In genomic region chr5:108924457-108924961, GRCh38 we compare ENCODE assay signal across 13 cellular contexts.
DNase-seq lines count a peak whose midpoint lies in the region; ATAC-seq and TF ChIP-seq lines count a peak whose summit lies in the region.
"Had no signal": no experiment of that assay in that cellular context is flagged by ENCODE, and none has a peak within 500 bp of the region (broad histone marks: within the 10 kb centered on the region; RNA-seq: fewer than 3 reads in every experiment).

No MANE protein-coding gene starts in this region.

- ATAC-seq in right cardiac atrium (no peak), GM21515 (IDR thresholded peaks at IDR 0.05; ENCODE audit: unreplicated experiment) (no peak), gastroesophageal sphincter (no peak)
- ATAC-seq in activated naive CD8-positive, alpha-beta T cell treated with anti-CD3 and anti-CD28 coated beads, Interleukin-2, amount 50 U/mL, for 24 hours = no peak
- no peak for ATAC-seq in stimulated activated naive CD8-positive, alpha-beta T cell treated with anti-CD3 and anti-CD28 coated beads, Interleukin-15, amount 100 ng/mL, for 72 hours

- H3K27ac ChIP-seq in cardiac muscle cell = peak overlapping the region; percentile 40
- no peak overlapping the region for H3K27ac ChIP-seq in right cardiac atrium (ENCODE audit: low read length)
- H3K27ac ChIP-seq in KOPT-K1 (ENCODE audit: low read depth, low read length, poor library complexity, severe bottlenecking) = peak overlapping the region; percentile 31
- no peak overlapping the region for H3K27ac ChIP-seq in gastroesophageal sphincter
- H3K27ac ChIP-seq: esophagus muscularis mucosa, thoracic aorta had no signal

- no peaks in the 10 kb centered on the region for H3K9me3 ChIP-seq in cardiac muscle cell (ENCODE audit: low read depth)
- no peaks in the 10 kb centered on the region for H3K9me3 ChIP-seq in right cardiac atrium (ENCODE audit: control insufficient read depth, low read length)
- no peaks in the 10 kb centered on the region for H3K9me3 ChIP-seq in KOPT-K1 (ENCODE audit: insufficient read depth, low read length, poor library complexity, severe bottlenecking)
- H3K9me3 ChIP-seq in gastroesophageal sphincter = no peaks in the 10 kb centered on the region
- H3K9me3 ChIP-seq: esophagus muscularis mucosa, thoracic aorta had no signal

- no peak for TF ChIP-seq POLR2A in gastroesophageal sphincter (IDR thresholded peaks at IDR 0.05)

- no peaks in the 10 kb centered on the region for H3K9me3 Mint-ChIP-seq in activated naive CD8-positive, alpha-beta T cell treated with anti-CD3 and anti-CD28 coated beads, Interleukin-2, amount 50 U/mL, for 24 hours
- no peaks in the 10 kb centered on the region for H3K9me3 Mint-ChIP-seq in stimulated activated naive CD8-positive, alpha-beta T cell treated with anti-CD3 and anti-CD28 coated beads, Interleukin-15, amount 100 ng/mL, for 72 hours

- 96% methylated on average over 3 of the region's 3 CpGs for WGBS in right cardiac atrium
- 94 to 95% methylated on average over 3 of the region's 3 CpGs for WGBS in gastroesophageal sphincter (ENCODE audit: low coverage in 1 of 2), 2 donors

- TF ChIP-seq CTCF in cardiac muscle cell (IDR thresholded peaks at IDR 0.05; ENCODE audit: low read depth, low read length) = peak; percentile 16
- TF ChIP-seq CTCF in gastroesophageal sphincter (IDR thresholded peaks at IDR 0.05) = no peak

- H3K4me3 ChIP-seq in cardiac muscle cell = no peak overlapping the region
- H3K4me3 ChIP-seq in right cardiac atrium (ENCODE audit: low read length) = no peak overlapping the region
- H3K4me3 ChIP-seq in gastroesophageal sphincter = no peak overlapping the region
- H3K4me3 ChIP-seq: esophagus muscularis mucosa, thoracic aorta had no signal

- H3K27me3 Mint-ChIP-seq in activated naive CD8-positive, alpha-beta T cell treated with anti-CD3 and anti-CD28 coated beads, Interleukin-2, amount 50 U/mL, for 24 hours = no peaks in the 10 kb centered on the region
- no peaks in the 10 kb centered on the region for H3K27me3 Mint-ChIP-seq in stimulated activated naive CD8-positive, alpha-beta T cell treated with anti-CD3 and anti-CD28 coated beads, Interleukin-15, amount 100 ng/mL, for 72 hours

- no peak overlapping the region for H3K27ac Mint-ChIP-seq in activated naive CD8-positive, alpha-beta T cell treated with anti-CD3 and anti-CD28 coated beads, Interleukin-2, amount 50 U/mL, for 24 hours
- peak overlapping the region in 1 of 2 donors; percentile 14 for H3K27ac Mint-ChIP-seq in stimulated activated naive CD8-positive, alpha-beta T cell treated with anti-CD3 and anti-CD28 coated beads, Interleukin-15, amount 100 ng/mL, for 72 hours

- peak overlapping the region; percentile 8 for H3K4me3 Mint-ChIP-seq in activated naive CD8-positive, alpha-beta T cell treated with anti-CD3 and anti-CD28 coated beads, Interleukin-2, amount 50 U/mL, for 24 hours
- peak overlapping the region; percentile 39 to 56 for H3K4me3 Mint-ChIP-seq in stimulated activated naive CD8-positive, alpha-beta T cell treated with anti-CD3 and anti-CD28 coated beads, Interleukin-15, amount 100 ng/mL, for 72 hours

- H3K36me3 Mint-ChIP-seq in activated naive CD8-positive, alpha-beta T cell treated with anti-CD3 and anti-CD28 coated beads, Interleukin-2, amount 50 U/mL, for 24 hours (ENCODE audit: low read depth) = peaks cover 3% of the 10 kb centered on the region

- H3K4me1 ChIP-seq in cardiac muscle cell (ENCODE audit: low read depth) (peaks cover 8% of the 10 kb centered on the region), right cardiac atrium (ENCODE audit: control insufficient read depth, insufficient read depth, low read length) (no peaks in the 10 kb centered on the region), gastroesophageal sphincter (peaks cover 0 to 6% (median 4%) of the 10 kb centered on the region in 3 donors)

- TF ChIP-seq EP300 in gastroesophageal sphincter (IDR thresholded peaks at IDR 0.05) = no peak

- H3K27me3 ChIP-seq in cardiac muscle cell (no peaks in the 10 kb centered on the region), right cardiac atrium (ENCODE audit: control insufficient read depth, insufficient read depth) (no peaks in the 10 kb centered on the region), gastroesophageal sphincter (no peaks in the 10 kb centered on the region)
- H3K27me3 ChIP-seq: esophagus muscularis mucosa had no signal

- intact Hi-C loops in right cardiac atrium (cut with DNase I) = no loop called here

- DNase-seq in cardiac muscle cell (ENCODE audit: low read depth in 1 of 2, low spot score in 1 of 2) (no peak), right cardiac atrium (no peak), occipital lobe (lab: John Stamatoyannopoulos, UW) (no peak)
- DNase-seq in activated naive CD8-positive, alpha-beta T cell treated with anti-CD3 and anti-CD28 coated beads, Interleukin-2, amount 50 U/mL, for 24 hours = no peak
- no peak for DNase-seq in stimulated activated naive CD8-positive, alpha-beta T cell treated with anti-CD3 and anti-CD28 coated beads, Interleukin-15, amount 100 ng/mL, for 72 hours
- DNase-seq: mesenchymal stem cell, NCI-H187, T-helper 1 cell had no signal

- H3K36me3 ChIP-seq in cardiac muscle cell (no peaks in the 10 kb centered on the region), KOPT-K1 (ENCODE audit: insufficient read depth, low read length) (no peaks in the 10 kb centered on the region), gastroesophageal sphincter (no peaks in the 10 kb centered on the region)
- H3K36me3 ChIP-seq: esophagus muscularis mucosa, thoracic aorta had no signal

- no peaks in the 10 kb centered on the region for H3K4me1 Mint-ChIP-seq in activated naive CD8-positive, alpha-beta T cell treated with anti-CD3 and anti-CD28 coated beads, Interleukin-2, amount 50 U/mL, for 24 hours
- no peaks in the 10 kb centered on the region for H3K4me1 Mint-ChIP-seq in stimulated activated naive CD8-positive, alpha-beta T cell treated with anti-CD3 and anti-CD28 coated beads, Interleukin-15, amount 100 ng/mL, for 72 hours

Comparison
In these comparisons a context has a peak if more than half of its experiments do, and no peak if none do; other contexts are left out.
1. H3K27ac ChIP-seq: peak in cardiac muscle cell (single experiment) and KOPT-K1 (single experiment); none in right cardiac atrium (single experiment) and gastroesophageal sphincter (0 of 4).